8 cellular contexts compared by ENCODE assay signal in the genomic region with DNA sequence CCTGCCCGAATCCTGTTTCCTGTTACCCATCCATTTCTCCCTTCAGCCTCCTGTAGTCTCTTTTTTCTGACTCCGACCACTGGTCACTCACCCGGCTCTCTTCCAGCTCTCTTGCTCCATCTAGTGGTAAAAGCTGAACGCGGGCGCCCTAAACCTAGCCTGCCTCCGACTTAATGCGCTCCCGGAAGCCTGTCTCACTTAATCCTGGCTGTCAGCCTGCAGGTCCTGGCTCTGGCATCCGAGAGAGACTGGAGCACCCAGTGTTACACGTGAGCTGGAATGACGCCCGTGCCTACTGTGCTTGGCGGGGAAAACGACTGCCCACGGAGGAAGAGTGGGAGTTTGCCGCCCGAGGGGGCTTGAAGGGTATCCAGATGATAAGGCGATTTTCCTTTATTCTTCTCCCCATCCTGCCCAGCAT. TPM values are rescaled to one million over a fixed set of nuclear protein-coding genes. Genes with fewer than 3 reads are reported as not detected.
DNase-seq lines count a peak whose midpoint lies in the region; ATAC-seq and TF ChIP-seq lines count a peak whose summit lies in the region.

No MANE protein-coding gene starts in this region.

- H3K27ac ChIP-seq in effector memory CD4-positive, alpha-beta T cell (ENCODE audit: insufficient read depth, low read length, poor library complexity, severe bottlenecking), result no peak overlapping the region

- peaks cover 8% of the 10 kb centered on the region for H3K4me1 Mint-ChIP-seq in activated CD8-positive, alpha-beta T cell treated with anti-CD3 and anti-CD28 coated beads for 36 hours (ENCODE audit: low read depth)

- H3K9me3 Mint-ChIP-seq in activated CD8-positive, alpha-beta T cell treated with anti-CD3 and anti-CD28 coated beads for 36 hours, result no peaks in the 10 kb centered on the region

- TF ChIP-seq CTCF in activated CD8-positive, alpha-beta T cell treated with anti-CD3 and anti-CD28 coated beads for 36 hours (IDR thresholded peaks at IDR 0.05), result peak; percentile 75

- H3K27me3 Mint-ChIP-seq in activated CD8-positive, alpha-beta T cell treated with anti-CD3 and anti-CD28 coated beads for 36 hours, result no peaks in the 10 kb centered on the region

- H3K4me3 ChIP-seq in effector memory CD4-positive, alpha-beta T cell (ENCODE audit: insufficient read depth, low read depth, low read length, poor library complexity, severe bottlenecking), result no peak overlapping the region

- H3K36me3 Mint-ChIP-seq in activated CD8-positive, alpha-beta T cell treated with anti-CD3 and anti-CD28 coated beads for 36 hours (ENCODE audit: low read depth), result peaks cover 31% of the 10 kb centered on the region

- no peaks in the 10 kb centered on the region for H3K27me3 ChIP-seq in effector memory CD4-positive, alpha-beta T cell (replicated peaks; ENCODE audit: control insufficient read depth, insufficient read depth, low read length, poor library complexity, severe bottlenecking)

- intact Hi-C loops in activated CD8-positive, alpha-beta T cell treated with anti-CD3 and anti-CD28 coated beads for 36 hours (cut with micrococcal nuclease), result loop anchor here (2.0 to 5.0 kb wide), 2 partner anchors 70 to 432 kb away; no protein-coding TSS in a partner anchor

- no peaks in the 10 kb centered on the region for H3K9me3 ChIP-seq in effector memory CD4-positive, alpha-beta T cell (ENCODE audit: control insufficient read depth, low read length)

- H3K4me1 ChIP-seq in effector memory CD4-positive, alpha-beta T cell (ENCODE audit: control insufficient read depth, insufficient read depth, low read length, poor library complexity, severe bottlenecking), result no peaks in the 10 kb centered on the region

- H3K4me3 Mint-ChIP-seq in activated CD8-positive, alpha-beta T cell treated with anti-CD3 and anti-CD28 coated beads for 36 hours, result no peak overlapping the region

- POLR2A ChIA-PET in activated CD8-positive, alpha-beta T cell treated with anti-CD3 and anti-CD28 coated beads for 36 hours (lab: Charles Lee), result interaction anchor here (0.5 to 1.7 kb wide), 5 partner anchors 9 to 104 kb away, joined by 3 to 9 read pairs (median 4); no protein-coding TSS in a partner anchor

- peaks cover 29% of the 10 kb centered on the region for H3K36me3 ChIP-seq in effector memory CD4-positive, alpha-beta T cell (ENCODE audit: control insufficient read depth, insufficient read depth, low read length)

- CTCF ChIA-PET in activated CD8-positive, alpha-beta T cell treated with anti-CD3 and anti-CD28 coated beads for 36 hours (lab: Charles Lee), result interaction anchor here (0.6 to 5.0 kb wide), 23 partner anchors 10 to 433 kb away, joined by 3 to 47 read pairs (median 5); a partner anchor contains a TSS

- ATAC-seq in GM19455 (IDR thresholded peaks at IDR 0.05; ENCODE audit: unreplicated experiment), result peak; percentile 76
- peak; percentile 88 for ATAC-seq in HG03520 (IDR thresholded peaks at IDR 0.05; ENCODE audit: unreplicated experiment)
- ATAC-seq in activated CD8-positive, alpha-beta T cell treated with anti-CD3 and anti-CD28 coated beads for 36 hours, result peak; percentile 85

- H3K27ac Mint-ChIP-seq in activated CD8-positive, alpha-beta T cell treated with anti-CD3 and anti-CD28 coated beads for 36 hours, result peak overlapping the region; percentile 7

- DNase-seq in COR-L47 (lab: John Stamatoyannopoulos, UW) (peak; percentile 63), NCI-H82 (lab: John Stamatoyannopoulos, UW) (peak; percentile 93), mesenteric fat pad (ENCODE audit: low spot score) (peak; percentile 90)
- DNase-seq in activated CD8-positive, alpha-beta T cell treated with anti-CD3 and anti-CD28 coated beads for 36 hours, result peak; percentile 69
- peak; percentile 30 to 46 (median 46) for DNase-seq in effector memory CD4-positive, alpha-beta T cell
- DNase-seq in stimulated activated CD8-positive, alpha-beta memory T cell treated with anti-CD3 and anti-CD28 coated beads, Interleukin-4, amount 100 ng/mL, for 48 hours, result peak; percentile 83

RNA-seq across cellular contexts. Expression of a gene that starts 10.3 kb away (rescaled TPM):
- 100 to 1,000 TPM; 140 to 141 TPM for total RNA-seq in activated CD8-positive, alpha-beta T cell treated with anti-CD3 and anti-CD28 coated beads for 36 hours
- total RNA-seq in mesenteric fat pad, result 106 TPM

RNA-seq across cellular contexts. Expression of a gene that starts 18.4 kb away (rescaled TPM):
- 1 to 10 TPM; 2.9 to 3.0 TPM for total RNA-seq in activated CD8-positive, alpha-beta T cell treated with anti-CD3 and anti-CD28 coated beads for 36 hours
- total RNA-seq in mesenteric fat pad, result 2.8 TPM

RNA-seq across cellular contexts. Expression of a gene that starts 22.8 kb away (rescaled TPM):
- 100 to 1,000 TPM; 231 to 239 TPM for total RNA-seq in activated CD8-positive, alpha-beta T cell treated with anti-CD3 and anti-CD28 coated beads for 36 hours
- 99.8 TPM for total RNA-seq in mesenteric fat pad

RNA-seq across cellular contexts. Expression of a gene that starts 23.1 kb away (rescaled TPM):
- 10 to 100 TPM; 31.2 to 33.8 TPM for total RNA-seq in activated CD8-positive, alpha-beta T cell treated with anti-CD3 and anti-CD28 coated beads for 36 hours
- total RNA-seq in mesenteric fat pad, result 7.5 TPM

RNA-seq across cellular contexts. Expression of a gene that starts 31.9 kb away (rescaled TPM):
- 100 to 1,000 TPM; 726 to 748 TPM for total RNA-seq in activated CD8-positive, alpha-beta T cell treated with anti-CD3 and anti-CD28 coated beads for 36 hours
- 249 TPM for total RNA-seq in mesenteric fat pad
